In the genomic region with DNA sequence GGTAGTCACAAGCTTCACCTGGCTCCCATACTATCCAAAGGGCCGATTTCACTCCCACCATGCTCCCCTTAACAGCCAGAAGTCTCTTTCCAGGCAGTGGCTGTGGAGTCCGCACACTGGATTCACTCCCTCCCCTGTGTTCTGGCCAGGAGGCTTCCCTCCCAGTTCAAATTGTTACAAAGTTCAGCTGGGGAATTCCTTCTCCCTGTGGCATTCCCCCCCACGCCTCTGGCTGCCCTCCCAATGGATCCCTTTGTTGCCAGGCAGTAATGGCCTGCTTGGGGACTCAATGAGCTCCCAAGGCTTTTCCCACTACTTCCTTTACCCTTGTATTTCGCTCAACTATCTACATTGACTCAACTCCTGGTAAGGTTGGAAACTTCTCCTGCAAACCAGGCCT, we compare ENCODE assay signal across 1 cellular context.
TF ChIP-seq lines count a peak whose summit lies in the region.

No MANE protein-coding gene starts in this region.

TF ChIP-seq in IMR-90, 13 proteins besides CTCF, POLR2A, EP300 and RAD21 (continued from another document):
- TF ChIP-seq, protein P1, sequence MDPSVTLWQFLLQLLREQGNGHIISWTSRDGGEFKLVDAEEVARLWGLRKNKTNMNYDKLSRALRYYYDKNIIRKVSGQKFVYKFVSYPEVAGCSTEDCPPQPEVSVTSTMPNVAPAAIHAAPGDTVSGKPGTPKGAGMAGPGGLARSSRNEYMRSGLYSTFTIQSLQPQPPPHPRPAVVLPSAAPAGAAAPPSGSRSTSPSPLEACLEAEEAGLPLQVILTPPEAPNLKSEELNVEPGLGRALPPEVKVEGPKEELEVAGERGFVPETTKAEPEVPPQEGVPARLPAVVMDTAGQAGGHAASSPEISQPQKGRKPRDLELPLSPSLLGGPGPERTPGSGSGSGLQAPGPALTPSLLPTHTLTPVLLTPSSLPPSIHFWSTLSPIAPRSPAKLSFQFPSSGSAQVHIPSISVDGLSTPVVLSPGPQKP (IDR thresholded peaks at IDR 0.05; ENCODE audit: borderline replicate concordance, low read depth, low read length) = no peak
- TF ChIP-seq SMC3 (IDR thresholded peaks at IDR 0.05; ENCODE audit: low read depth, low read length) = no peak
- no peak for TF ChIP-seq RCOR1 (IDR thresholded peaks at IDR 0.05; ENCODE audit: insufficient replicate concordance, low read length)
- no peak for TF ChIP-seq FOS (IDR thresholded peaks at IDR 0.05; ENCODE audit: low read depth, low read length)
- no peak for TF ChIP-seq NFE2L2 (IDR thresholded peaks at IDR 0.05; ENCODE audit: low read depth, low read length)
- no peak for TF ChIP-seq MAFK (IDR thresholded peaks at IDR 0.05; ENCODE audit: low read depth, low read length)
- TF ChIP-seq, protein P2, sequence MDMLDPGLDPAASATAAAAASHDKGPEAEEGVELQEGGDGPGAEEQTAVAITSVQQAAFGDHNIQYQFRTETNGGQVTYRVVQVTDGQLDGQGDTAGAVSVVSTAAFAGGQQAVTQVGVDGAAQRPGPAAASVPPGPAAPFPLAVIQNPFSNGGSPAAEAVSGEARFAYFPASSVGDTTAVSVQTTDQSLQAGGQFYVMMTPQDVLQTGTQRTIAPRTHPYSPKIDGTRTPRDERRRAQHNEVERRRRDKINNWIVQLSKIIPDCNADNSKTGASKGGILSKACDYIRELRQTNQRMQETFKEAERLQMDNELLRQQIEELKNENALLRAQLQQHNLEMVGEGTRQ (IDR thresholded peaks at IDR 0.05; ENCODE audit: low read depth, low read length) = no peak
- no peak for TF ChIP-seq CEBPB (IDR thresholded peaks at IDR 0.05; ENCODE audit: low read depth, low read length)
- no peak for TF ChIP-seq RFX5 (IDR thresholded peaks at IDR 0.05; ENCODE audit: low read depth, low read length)
